ENCODE assay signal across 8 cellular contexts in the genomic region with DNA sequence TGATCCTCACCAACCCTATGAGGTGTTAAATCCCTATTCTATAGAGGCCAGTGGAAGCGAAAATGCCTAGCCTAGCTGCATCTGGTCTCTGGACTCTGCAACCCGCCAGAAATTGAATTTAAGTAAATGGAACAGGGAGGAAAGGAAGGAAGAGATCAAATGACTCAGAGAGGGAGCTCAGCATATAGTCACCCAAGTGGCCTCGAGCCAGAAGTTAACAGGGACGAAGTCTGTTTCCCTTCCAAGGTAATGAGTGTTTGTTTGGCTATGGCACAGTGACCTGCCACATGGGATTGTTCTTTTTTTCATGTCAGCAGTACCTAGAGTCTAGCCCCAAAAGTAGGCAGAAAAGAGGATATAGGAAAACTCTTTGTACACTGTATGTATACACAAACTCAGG.
DNase-seq lines count a peak whose midpoint lies in the region; TF ChIP-seq lines count a peak whose summit lies in the region.

No MANE protein-coding gene starts in this region.

- TF ChIP-seq EP300 in tibial nerve (IDR thresholded peaks at IDR 0.05): no peak

- TF ChIP-seq CTCF in osteoblast (IDR thresholded peaks at IDR 0.05; ENCODE audit: extremely low read depth, low read depth, low read length) (no peak), tibial nerve (IDR thresholded peaks at IDR 0.05) (no peak), GM13976 (IDR thresholded peaks at IDR 0.05; ENCODE audit: borderline replicate concordance, control extremely low read depth, extremely low read depth, insufficient read depth, missing control alignments) (no peak)

- no peak for TF ChIP-seq POLR2A in tibial nerve (IDR thresholded peaks at IDR 0.05)

- H3K4me3 ChIP-seq in osteoblast (ENCODE audit: insufficient read depth, low read length) (peak overlapping the region; percentile 2), tibial nerve (no peak overlapping the region)

- 35 to 54% methylated on average over 4 of the region's 4 CpGs for WGBS in tibial nerve, 2 donors

- H3K27me3 ChIP-seq in osteoblast (ENCODE audit: insufficient read depth, low read length) (no peaks in the 10 kb centered on the region), tibial nerve (no peaks in the 10 kb centered on the region)

- peak; percentile 94 for DNase-seq in ELR (ENCODE audit: low read depth)
- peak; percentile 78 for DNase-seq in NCI-H2196 (lab: John Stamatoyannopoulos, UW; ENCODE audit: unreplicated experiment)
- peak; percentile 81 for DNase-seq in cerebellum (ENCODE audit: low spot score)
- DNase-seq in osteoblast (ENCODE audit: insufficient read length, low spot score, missing footprints): peak; percentile 83
- DNase-seq in tibial nerve (ENCODE audit: low spot score in 2 of 2): no peak
- no peak for DNase-seq in GM13976 (ENCODE audit: low spot score)
- DNase-seq in D341Med (ENCODE audit: low spot score): no peak
- no peak for DNase-seq in midbrain (lab: John Stamatoyannopoulos, UW)

- H4K20me1 ChIP-seq in osteoblast (ENCODE audit: insufficient read depth, low read length): peaks cover 16% of the 10 kb centered on the region

- peak overlapping the region; percentile 14 for H3K27ac ChIP-seq in osteoblast (ENCODE audit: low read depth, low read length)
- H3K27ac ChIP-seq in tibial nerve: no peak overlapping the region

- in situ Hi-C loops in GM13976 (cut with MboI; ENCODE audit: low sequenced_read_pairs, unreplicated experiment): no loop called here

- H3K4me2 ChIP-seq in osteoblast (ENCODE audit: insufficient read depth, low read length): peak overlapping the region; percentile 70

- H3K9me3 ChIP-seq in osteoblast (ENCODE audit: low read depth, low read length) (no peaks in the 10 kb centered on the region), tibial nerve (no peaks in the 10 kb centered on the region)

- H2AFZ ChIP-seq in osteoblast (ENCODE audit: low read length): no peak overlapping the region

- H3K4me1 ChIP-seq in osteoblast (ENCODE audit: insufficient read depth, low read length) (peaks cover 23% of the 10 kb centered on the region), tibial nerve (peaks cover 0 to 23% (median 8%) of the 10 kb centered on the region in 4 donors)

- H3K36me3 ChIP-seq in osteoblast (ENCODE audit: insufficient read depth, low read length) (peaks cover 4% of the 10 kb centered on the region), tibial nerve (no peaks in the 10 kb centered on the region)

- peaks cover 64% of the 10 kb centered on the region for H3K79me2 ChIP-seq in osteoblast (ENCODE audit: insufficient read depth, low read length)

Comparison
In these comparisons a context has a peak if more than half of its experiments do, and no peak if none do; other contexts are left out.
1. DNase-seq: peak in ELR (single experiment), NCI-H2196 (single experiment), cerebellum (single experiment) and osteoblast (single experiment); none in tibial nerve (0 of 2), GM13976 (single experiment), D341Med (single experiment) and midbrain (single experiment).